Comparison of ENCODE assay signal across 23 cellular contexts in the genomic region with DNA sequence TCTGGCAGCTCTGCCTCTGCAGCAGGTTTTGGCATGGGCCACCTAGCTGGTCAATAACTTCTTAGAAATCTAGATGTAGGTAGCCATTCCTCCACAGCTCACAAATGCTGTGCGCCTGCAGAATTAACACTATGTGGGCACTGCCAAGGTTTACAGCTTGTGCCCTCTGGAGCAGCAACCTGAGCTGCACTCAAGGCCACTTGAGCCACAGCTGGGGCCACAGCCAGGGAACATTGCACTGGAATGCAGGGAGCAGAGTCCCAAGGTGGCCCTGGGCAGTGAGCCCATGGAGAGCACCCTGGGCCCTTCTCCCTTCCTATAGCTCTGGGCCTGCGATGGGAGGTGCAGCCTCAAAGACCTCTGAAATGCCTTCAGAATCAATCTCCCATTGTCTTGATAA.
"Had no signal": no experiment of that assay in that cellular context is flagged by ENCODE, and none has a peak within 500 bp of the region (broad histone marks: within the 10 kb centered on the region; RNA-seq: fewer than 3 reads in every experiment).

No MANE protein-coding gene starts in this region.

- H3K4me1 ChIP-seq: esophagus muscularis mucosa, gastroesophageal sphincter, left ventricle myocardium inferior, parathyroid adenoma, psoas muscle, right lobe of liver, spleen, stomach had no signal

- H3K36me3 Mint-ChIP-seq: naive thymus-derived CD4-positive, alpha-beta T cell had no signal

- ATAC-seq: effector memory CD8-positive, alpha-beta T cell; gastroesophageal sphincter; naive thymus-derived CD4-positive, alpha-beta T cell; right lobe of liver had no signal

- H3K4me3 ChIP-seq: esophagus muscularis mucosa, gastroesophageal sphincter, left ventricle myocardium inferior, lung, psoas muscle, right lobe of liver, spleen, stomach had no signal

- H3K27me3 ChIP-seq: esophagus muscularis mucosa, gastroesophageal sphincter, right lobe of liver, spleen, stomach had no signal

- H3K36me3 ChIP-seq: esophagus muscularis mucosa, gastroesophageal sphincter, left ventricle myocardium inferior, right lobe of liver, spleen, stomach had no signal

- H3K27ac Mint-ChIP-seq: dendritic cell treated with granulocyte-macrophage colony-stimulating factor and Interleukin-4, amounts not matched to agents 40 ng/mL and 50 ng/mL, for 4 days; effector memory CD8-positive, alpha-beta T cell; naive thymus-derived CD4-positive, alpha-beta T cell; nephron progenitor cell had no signal

- DNase-seq: effector memory CD8-positive, alpha-beta T cell; glutamatergic neuron; islet precursor cell; left ventricle myocardium inferior; mesenchymal stem cell; naive thymus-derived CD4-positive, alpha-beta T cell; nephron progenitor cell; psoas muscle; retina; right lobe of liver; spleen; stimulated activated CD4-positive, alpha-beta T cell treated with anti-CD3 and anti-CD28 coated beads, Interleukin-15, amount 100 ng/mL, for 24 hours; stimulated activated CD4-positive, alpha-beta T cell treated with anti-CD3 and anti-CD28 coated beads, Interleukin-1b, Interleukin-23, amount 100 ng/mL, for 48 hours; stimulated activated CD4-positive, alpha-beta T cell treated with anti-CD3 and anti-CD28 coated beads, Interleukin-4, amount 100 ng/mL, for 24 hours; stimulated activated naive CD4-positive, alpha-beta T cell; stomach; substantia nigra had no signal

- H3K9me3 ChIP-seq: esophagus muscularis mucosa, gastroesophageal sphincter, left ventricle myocardium inferior, psoas muscle, right lobe of liver, spleen, stomach had no signal

- H3K4me1 Mint-ChIP-seq: naive thymus-derived CD4-positive, alpha-beta T cell; nephron progenitor cell had no signal

- H3K9me3 Mint-ChIP-seq: dendritic cell treated with granulocyte-macrophage colony-stimulating factor and Interleukin-4, amounts not matched to agents 40 ng/mL and 50 ng/mL, for 4 days; nephron progenitor cell had no signal

- H3K4me3 Mint-ChIP-seq: dendritic cell treated with granulocyte-macrophage colony-stimulating factor and Interleukin-4, amounts not matched to agents 40 ng/mL and 50 ng/mL, for 4 days; effector memory CD8-positive, alpha-beta T cell; naive thymus-derived CD4-positive, alpha-beta T cell; nephron progenitor cell had no signal

- H3K27ac ChIP-seq: epithelial cell of prostate, esophagus muscularis mucosa, gastroesophageal sphincter, left ventricle myocardium inferior, parathyroid adenoma, psoas muscle, right lobe of liver, spleen, stomach had no signal
